Comparison of ENCODE assay signal across 7 cellular contexts in genomic region chr19:8264248-8264647, GRCh38. TPM values are rescaled to one million over a fixed set of nuclear protein-coding genes. Genes with fewer than 3 reads are reported as not detected.
DNase-seq lines count a peak whose midpoint lies in the region; ATAC-seq and TF ChIP-seq lines count a peak whose summit lies in the region.
"Not testable (repeated sequence)": the region's sequence is repeated elsewhere in the genome, so short reads cannot be mapped to it uniquely, and the experiment has no call there.
"Had no signal": no experiment of that assay in that cellular context is flagged by ENCODE, and none has a peak within 500 bp of the region (broad histone marks: within the 10 kb centered on the region; RNA-seq: fewer than 3 reads in every experiment).

No MANE protein-coding gene starts in this region.

- ATAC-seq in effector memory CD8-positive, alpha-beta T cell (replicated peaks) = not testable (repeated sequence)

- peaks cover 23% of the 10 kb centered on the region for H3K4me1 Mint-ChIP-seq in activated CD4-positive, alpha-beta T cell treated with anti-CD3 and anti-CD28 coated beads, Interleukin-2, amount 10 ng/mL, durations not matched to agents 24 days and 14 days
- H3K4me1 Mint-ChIP-seq in effector memory CD8-positive, alpha-beta T cell (ENCODE audit: low read depth in 2 of 2) = peaks cover 7 to 18% of the 10 kb centered on the region in 2 donors

- 82 to 94% (median 92%) methylated on average over 4 of the region's 4 CpGs for WGBS in spleen, 5 donors

- not testable (repeated sequence) for H3K4me1 ChIP-seq in HEK293 (ENCODE audit: control insufficient read depth, insufficient read depth, low read length)
- peaks cover 4 to 26% (median 9%) of the 10 kb centered on the region in 6 donors for H3K4me1 ChIP-seq in spleen

- H3K36me3 Mint-ChIP-seq in activated CD4-positive, alpha-beta T cell treated with anti-CD3 and anti-CD28 coated beads, Interleukin-2, amount 10 ng/mL, durations not matched to agents 24 days and 14 days (ENCODE audit: low read depth); effector memory CD8-positive, alpha-beta T cell (ENCODE audit: insufficient read depth): not testable (repeated sequence)

- CTCF ChIA-PET in HEK293 (lab: Yijun Ruan, JAX) = interaction anchor here (0.6 to 1.3 kb wide), 6 partner anchors 209 to 358 kb away, joined by 3 to 4 read pairs (median 3); no protein-coding TSS in a partner anchor

- H3K27me3 Mint-ChIP-seq in activated CD4-positive, alpha-beta T cell treated with anti-CD3 and anti-CD28 coated beads, Interleukin-2, amount 10 ng/mL, durations not matched to agents 24 days and 14 days; effector memory CD8-positive, alpha-beta T cell: not testable (repeated sequence)

- intact Hi-C loops in activated CD4-positive, alpha-beta T cell treated with anti-CD3 and anti-CD28 coated beads, Interleukin-2, amount 10 ng/mL, durations not matched to agents 24 days and 14 days (cut with micrococcal nuclease); spleen (cut with DNase I; ENCODE audit: low total_unique reads): not testable (repeated sequence)

- not testable (repeated sequence) for TF ChIP-seq CTCF in HEK293 (tag by site-specific recombination; IDR thresholded peaks at IDR 0.05); spleen (IDR thresholded peaks at IDR 0.05 in 8 of 11, conservative IDR thresholded peaks at IDR 0.05 in 3 of 11)

- not testable (repeated sequence) for H3K9me3 Mint-ChIP-seq in activated CD4-positive, alpha-beta T cell treated with anti-CD3 and anti-CD28 coated beads, Interleukin-2, amount 10 ng/mL, durations not matched to agents 24 days and 14 days; effector memory CD8-positive, alpha-beta T cell

- not testable (repeated sequence) for TF ChIP-seq POLR2A in spleen (IDR thresholded peaks at IDR 0.05)

- not testable (repeated sequence) for H3K27ac ChIP-seq in HEK293 (ENCODE audit: extremely low read depth, low read depth, low read length); spleen

- H3K27me3 ChIP-seq in spleen (replicated peaks in 1 of 7) = not testable (repeated sequence)

- H3K27ac Mint-ChIP-seq in activated CD4-positive, alpha-beta T cell treated with anti-CD3 and anti-CD28 coated beads, Interleukin-2, amount 10 ng/mL, durations not matched to agents 24 days and 14 days = not testable (repeated sequence)
- peak overlapping the region; percentile 53 to 57 for H3K27ac Mint-ChIP-seq in effector memory CD8-positive, alpha-beta T cell

- POLR2A ChIA-PET in HEK293 (lab: Yijun Ruan, JAX) = not testable (repeated sequence)

- DNase-seq in activated CD4-positive, alpha-beta T cell treated with anti-CD3 and anti-CD28 coated beads, Interleukin-2, amount 10 ng/mL, durations not matched to agents 24 days and 14 days = peak; percentile 20
- peak; percentile 20 for DNase-seq in activated CD8-positive, alpha-beta memory T cell treated with anti-CD3 and anti-CD28 coated beads, Interleukin-2, amount 50 U/mL, for 48 hours
- not testable (repeated sequence) for DNase-seq in effector memory CD8-positive, alpha-beta T cell
- DNase-seq in mucosa of gallbladder (ENCODE audit: low spot score) (peak; percentile 5), spleen (peak; percentile 18)

- H3K4me3 Mint-ChIP-seq in activated CD4-positive, alpha-beta T cell treated with anti-CD3 and anti-CD28 coated beads, Interleukin-2, amount 10 ng/mL, durations not matched to agents 24 days and 14 days; effector memory CD8-positive, alpha-beta T cell: not testable (repeated sequence)

- H3K9me3 ChIP-seq in HEK293 (ENCODE audit: control insufficient read depth, insufficient read depth, low read depth, low read length); spleen: not testable (repeated sequence)

- not testable (repeated sequence) for H3K36me3 ChIP-seq in HEK293 (ENCODE audit: control insufficient read depth in 2 of 2, insufficient read depth in 1 of 2, low read length in 2 of 2)
- H3K36me3 ChIP-seq in spleen = peaks cover 0 to 33% (median 12%) of the 10 kb centered on the region in 6 donors

- not testable (repeated sequence) for H3K4me3 ChIP-seq in HEK293 (ENCODE audit: low read depth, low read length); spleen

TF ChIP-seq in HEK293, 187 proteins besides CTCF, POLR2A, EP300 and RAD21:
- TF ChIP-seq ZNF121 (tag by site-specific recombination; IDR thresholded peaks at IDR 0.05) = peak; percentile 77; the same call in 1 of the 2 replicates

RNA-seq across cellular contexts. Expression of gene CD320, which starts 43.9 kb away (rescaled TPM):
- total RNA-seq in activated CD4-positive, alpha-beta T cell treated with anti-CD3 and anti-CD28 coated beads, Interleukin-2, amount 10 ng/mL, durations not matched to agents 24 days and 14 days = 110 and 113 TPM in 2 replicates
- total RNA-seq in mucosa of gallbladder = 52.2 TPM
- 100 to 1,000 TPM in 1 of 7 donors, 10 to 100 TPM in 6; 35.8 to 131 (median 73.3) TPM for total RNA-seq in spleen
- polyA plus RNA-seq in spleen = 10 to 100 TPM; 26.6 to 34.3 (median 28.1) TPM

RNA-seq across cellular contexts. Expression of gene CERS4, which starts 55.1 kb away (rescaled TPM):
- 30.3 and 30.6 TPM in 2 replicates for total RNA-seq in activated CD4-positive, alpha-beta T cell treated with anti-CD3 and anti-CD28 coated beads, Interleukin-2, amount 10 ng/mL, durations not matched to agents 24 days and 14 days
- total RNA-seq in mucosa of gallbladder = 20.7 TPM
- total RNA-seq in spleen = 10 to 100 TPM; 27.7 to 46.3 (median 40.7) TPM
- polyA plus RNA-seq in spleen = 10 to 100 TPM; 43.2 to 49.2 (median 44.1) TPM
- total RNA-seq: HFFc6 had no signal

RNA-seq across cellular contexts. Expression of gene NDUFA7, which starts 56.9 kb away (rescaled TPM):
- 52.9 and 54.3 TPM in 2 replicates for total RNA-seq in activated CD4-positive, alpha-beta T cell treated with anti-CD3 and anti-CD28 coated beads, Interleukin-2, amount 10 ng/mL, durations not matched to agents 24 days and 14 days
- total RNA-seq in mucosa of gallbladder (45.2 TPM), spleen (10 to 100 TPM; 14.6 to 43.2 (median 28.0) TPM)
- polyA plus RNA-seq in spleen = 100 to 1,000 TPM in 1 of 3 donors, 10 to 100 TPM in 2; 95.1 to 131 (median 99.6) TPM

RNA-seq across cellular contexts. Expression of gene RPS28, which starts 57.0 kb away (rescaled TPM):
- total RNA-seq in activated CD4-positive, alpha-beta T cell treated with anti-CD3 and anti-CD28 coated beads, Interleukin-2, amount 10 ng/mL, durations not matched to agents 24 days and 14 days = 2,054 and 2,121 TPM in 2 replicates
- 1,184 TPM for total RNA-seq in mucosa of gallbladder
- total RNA-seq in spleen = 1,000 to 10,000 TPM in 4 of 7 donors, 100 to 1,000 TPM in 3; 356 to 1,972 (median 1,411) TPM
- polyA plus RNA-seq in spleen = 1,000 to 10,000 TPM; 1,207 to 2,442 (median 2,131) TPM
